19 cellular contexts compared by ENCODE assay signal in the genomic region with DNA sequence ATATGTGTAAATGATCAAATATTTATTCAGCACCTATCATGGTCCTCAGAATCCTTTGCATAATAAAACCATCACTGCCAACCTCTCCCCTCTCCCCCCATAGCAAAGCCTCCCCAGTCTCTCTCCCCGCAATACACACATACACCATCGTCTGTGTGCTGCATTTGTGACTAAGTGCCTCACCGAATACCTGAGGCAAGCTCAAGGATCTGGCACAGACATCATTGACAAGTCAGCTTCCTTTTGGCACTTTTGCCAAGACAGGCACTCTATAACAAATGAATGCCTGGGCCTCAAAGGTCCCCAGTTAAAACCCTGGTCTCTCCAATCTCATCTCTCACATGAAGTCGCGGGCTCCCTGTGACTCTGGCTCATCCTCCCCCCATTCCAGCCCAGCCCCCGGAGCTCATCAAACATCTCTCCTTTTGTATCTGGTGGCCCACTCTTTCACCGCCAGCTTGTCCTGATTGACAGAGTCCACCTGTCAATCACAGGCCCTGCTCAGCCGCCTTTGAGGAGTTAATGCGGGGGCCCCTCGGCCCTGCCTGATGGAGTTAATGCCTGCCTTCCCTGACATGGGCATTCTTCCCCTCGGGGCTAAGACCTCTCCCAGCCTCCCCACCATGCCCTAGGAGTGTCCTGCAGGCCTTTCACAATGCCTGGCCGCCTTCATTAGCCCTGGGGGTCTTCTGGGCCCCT.
A peak's percentile ranks its signal among the peaks of the same experiment; 100 is the strongest.
DNase-seq lines count a peak whose midpoint lies in the region; ATAC-seq and TF ChIP-seq lines count a peak whose summit lies in the region.
"Had no signal": no experiment of that assay in that cellular context is flagged by ENCODE, and none has a peak within 500 bp of the region (broad histone marks: within the 10 kb centered on the region; RNA-seq: fewer than 3 reads in every experiment).

No MANE protein-coding gene starts in this region.

- ATAC-seq in HG03045 (IDR thresholded peaks at IDR 0.05; ENCODE audit: unreplicated experiment): no peak
- ATAC-seq in heart right ventricle: no peak
- ATAC-seq: CD8-positive, alpha-beta T cell; GM23338; HepG2 had no signal

- H2AFZ ChIP-seq in neural progenitor cell (replicated peaks): no peak overlapping the region
- H2AFZ ChIP-seq: GM23338 had no signal

- H3K79me2 ChIP-seq in neural progenitor cell (ENCODE audit: low read depth): no peaks in the 10 kb centered on the region

- peak overlapping the region; percentile 74 for H3K27ac ChIP-seq in ectodermal cell (ENCODE audit: insufficient read depth, low read depth, low read length, poor library complexity, severe bottlenecking)
- peak overlapping the region; percentile 83 for H3K27ac ChIP-seq in neural progenitor cell
- H3K27ac ChIP-seq in heart right ventricle: no peak overlapping the region
- H3K27ac ChIP-seq: BLaER1, KMS-11 had no signal

- no peaks in the 10 kb centered on the region for H3K9me3 Mint-ChIP-seq in Caco-2 (ENCODE audit: unreplicated experiment)
- peaks cover 2% of the 10 kb centered on the region for H3K9me3 Mint-ChIP-seq in neural progenitor cell
- H3K9me3 Mint-ChIP-seq: CD8-positive, alpha-beta T cell; GM23338 had no signal

- H3K9ac ChIP-seq in NT2/D1 (ENCODE audit: insufficient read length, low read depth): peak overlapping the region; percentile 21
- no peak overlapping the region for H3K9ac ChIP-seq in neural progenitor cell
- H3K9ac ChIP-seq: BLaER1, KMS-11 had no signal

- intact Hi-C loops in Caco-2 (cut with micrococcal nuclease; ENCODE audit: unreplicated experiment): no loop called here
- intact Hi-C loops in heart right ventricle (cut with DNase I): no loop called here

- H3K27ac Mint-ChIP-seq in Caco-2 (ENCODE audit: unreplicated experiment): peak overlapping the region; percentile 55
- peak overlapping the region; percentile 4 for H3K27ac Mint-ChIP-seq in neural progenitor cell
- H3K27ac Mint-ChIP-seq: CD8-positive, alpha-beta T cell; GM23338 had no signal

- CTCF ChIA-PET in Caco-2 (lab: Charles Lee): no interaction called here

- peak overlapping the region; percentile 53 for H3K4me2 ChIP-seq in neural progenitor cell
- H3K4me2 ChIP-seq: BLaER1, GM23338, KMS-11 had no signal

- no TSS peak for BruUV-seq in Caco-2 (replicated peaks; lab: Mats Ljungman, UMichigan)

- 13 to 14% methylated on average over 12 of the region's 12 CpGs for WGBS in ectodermal cell, 2 experiments
- 87 to 88% methylated on average over 12 of the region's 12 CpGs for WGBS in heart right ventricle, 2 donors

- no peaks in the 10 kb centered on the region for H3K4me1 Mint-ChIP-seq in Caco-2 (ENCODE audit: low read depth, unreplicated experiment)
- peaks cover 41% of the 10 kb centered on the region for H3K4me1 Mint-ChIP-seq in neural progenitor cell

- H3K4me3 ChIP-seq in Caco-2 (ENCODE audit: low read depth, low read length): no peak overlapping the region
- H3K4me3 ChIP-seq in NT2/D1 (ENCODE audit: insufficient read length, low read depth): no peak overlapping the region
- no peak overlapping the region for H3K4me3 ChIP-seq in ectodermal cell (ENCODE audit: insufficient read depth, low read depth, low read length)
- H3K4me3 ChIP-seq in neural progenitor cell: no peak overlapping the region
- no peak overlapping the region for H3K4me3 ChIP-seq in heart right ventricle
- H3K4me3 ChIP-seq: BLaER1, GM23338 had no signal

- TF ChIP-seq CTCF in Caco-2 (IDR thresholded peaks at IDR 0.05; ENCODE audit: insufficient read depth in 1 of 2, low read depth in 1 of 2, low read length in 1 of 2, severe bottlenecking in 1 of 2, unreplicated experiment in 1 of 2): no peak
- TF ChIP-seq CTCF in neural progenitor cell (IDR thresholded peaks at IDR 0.05): no peak
- no peak for TF ChIP-seq CTCF in heart right ventricle (IDR thresholded peaks at IDR 0.05)

- DNase-seq in Caco-2 (no peak), NT2/D1 (ENCODE audit: low read depth, low spot score) (no peak), neural progenitor cell (ENCODE audit: low spot score) (peak; percentile 90), heart right ventricle (no peak), NCI-H2081 (lab: John Stamatoyannopoulos, UW) (no peak), activated gamma-delta T cell treated with Interleukin-2 at 50 U/mL for 16 hours (no peak)
- DNase-seq: CD8-positive, alpha-beta T cell; GF-D8; NCI-H1092 treated with DMSO at 0.1 percent for 48 hours; NCI-H226; NCI-H524 treated with DMSO at 0.1 percent for 48 hours; OCI-M1; RPMI8226 had no signal

- H3K27me3 ChIP-seq in Caco-2 (replicated peaks; ENCODE audit: control insufficient read depth, insufficient read depth, low read length): no peaks in the 10 kb centered on the region
- no peaks in the 10 kb centered on the region for H3K27me3 ChIP-seq in NT2/D1 (ENCODE audit: insufficient read depth, insufficient read length)
- no peaks in the 10 kb centered on the region for H3K27me3 ChIP-seq in ectodermal cell (ENCODE audit: control insufficient read depth, insufficient read depth, low read length, poor library complexity, severe bottlenecking)
- H3K27me3 ChIP-seq in neural progenitor cell: no peaks in the 10 kb centered on the region
- peaks cover 0 to 62% (median 0%) of the 10 kb centered on the region in 7 donors for H3K27me3 ChIP-seq in heart right ventricle

- H3K9me3 ChIP-seq in Caco-2 (no peaks in the 10 kb centered on the region), NT2/D1 (ENCODE audit: insufficient read depth, low read length) (no peaks in the 10 kb centered on the region), ectodermal cell (ENCODE audit: control insufficient read depth, low read length) (no peaks in the 10 kb centered on the region), neural progenitor cell (ENCODE audit: low read depth) (no peaks in the 10 kb centered on the region), heart right ventricle (no peaks in the 10 kb centered on the region)
- H3K9me3 ChIP-seq: BLaER1 had no signal

- H3K36me3 Mint-ChIP-seq in Caco-2 (ENCODE audit: insufficient read depth, unreplicated experiment) (no peaks in the 10 kb centered on the region), neural progenitor cell (no peaks in the 10 kb centered on the region)
- H3K36me3 Mint-ChIP-seq: CD8-positive, alpha-beta T cell had no signal

- H3K27me3 Mint-ChIP-seq in Caco-2 (ENCODE audit: insufficient read depth, unreplicated experiment) (no peaks in the 10 kb centered on the region), neural progenitor cell (ENCODE audit: insufficient read depth, low read depth) (peaks cover 5% of the 10 kb centered on the region)

- peaks cover 28% of the 10 kb centered on the region for H3F3A ChIP-seq in neural progenitor cell (ENCODE audit: low read depth)

- H3K4me3 Mint-ChIP-seq in Caco-2 (ENCODE audit: unreplicated experiment) (no peak overlapping the region), neural progenitor cell (no peak overlapping the region)
- H3K4me3 Mint-ChIP-seq: CD8-positive, alpha-beta T cell; GM23338 had no signal

- POLR2A ChIA-PET in Caco-2 (lab: Charles Lee): no interaction called here

- H3K4me1 ChIP-seq in Caco-2: no peaks in the 10 kb centered on the region
- H3K4me1 ChIP-seq in NT2/D1 (ENCODE audit: insufficient read depth, insufficient read length): no peaks in the 10 kb centered on the region
- H3K4me1 ChIP-seq in ectodermal cell (ENCODE audit: control insufficient read depth, insufficient read depth, low read length): peaks cover 16% of the 10 kb centered on the region
- H3K4me1 ChIP-seq in neural progenitor cell: peaks cover 38% of the 10 kb centered on the region
- H3K4me1 ChIP-seq in heart right ventricle: peaks cover 0 to 11% (median 0%) of the 10 kb centered on the region in 9 donors
- H3K4me1 ChIP-seq: BLaER1 had no signal

- H3K36me3 ChIP-seq in Caco-2 (ENCODE audit: control insufficient read depth, insufficient read depth, low read length) (no peaks in the 10 kb centered on the region), NT2/D1 (ENCODE audit: insufficient read depth, insufficient read length, low read length) (no peaks in the 10 kb centered on the region), ectodermal cell (ENCODE audit: control insufficient read depth, insufficient read depth, low read length) (no peaks in the 10 kb centered on the region), neural progenitor cell (no peaks in the 10 kb centered on the region), heart right ventricle (no peaks in the 10 kb centered on the region)
- H3K36me3 ChIP-seq: BLaER1 had no signal

- H4K20me1 ChIP-seq in neural progenitor cell (ENCODE audit: low read depth): no peaks in the 10 kb centered on the region
- H4K20me1 ChIP-seq: BLaER1 had no signal

Comparison
In these comparisons a context has a peak if more than half of its experiments do, and no peak if none do; other contexts are left out.
1. H3K27ac ChIP-seq: peak in ectodermal cell (single experiment) and neural progenitor cell (single experiment); none in heart right ventricle (0 of 10).